9 cellular contexts compared by ENCODE assay signal in genomic region chr15:88243895-88244787, GRCh38. TPM values are rescaled to one million over a fixed set of nuclear protein-coding genes. Genes with fewer than 3 reads are reported as not detected.
DNase-seq lines count a peak whose midpoint lies in the region; ATAC-seq and TF ChIP-seq lines count a peak whose summit lies in the region.
"Had no signal": no experiment of that assay in that cellular context is flagged by ENCODE, and none has a peak within 500 bp of the region (broad histone marks: within the 10 kb centered on the region; RNA-seq: fewer than 3 reads in every experiment).

No MANE protein-coding gene starts in this region.

- no peak overlapping the region for H3K9ac ChIP-seq in liver (ENCODE audit: low read depth in 1 of 2, low read length in 2 of 2)

- DNase-seq in Caki2 (ENCODE audit: low read depth) (peak; percentile 35), amniotic epithelial cell (ENCODE audit: low read depth) (peak; percentile 21), NCI-H128 (lab: John Stamatoyannopoulos, UW; ENCODE audit: unreplicated experiment) (no peak), NCI-H1105 (lab: John Stamatoyannopoulos, UW) (no peak)
- no peak for DNase-seq in activated CD4-positive, CD25-positive, alpha-beta regulatory T cell treated with anti-CD3 and anti-CD28 coated beads, Interleukin-2, amount 50 U/mL, for 72 hours

- H3K27me3 ChIP-seq in liver (ENCODE audit: control insufficient read depth in 4 of 4, insufficient read depth in 4 of 4, low read length in 3 of 4): peaks cover 0 to 4% (median 1%) of the 10 kb centered on the region in 4 donors

- peak; percentile 68 for TF ChIP-seq CTCF in LNCAP (IDR thresholded peaks at IDR 0.05)
- peak; percentile 48 for TF ChIP-seq CTCF in liver (IDR thresholded peaks at IDR 0.05; ENCODE audit: low read depth, low read length, missing input control)

- peaks cover 0 to 15% (median 9%) of the 10 kb centered on the region in 4 donors for H3K4me1 ChIP-seq in liver (ENCODE audit: control insufficient read depth in 4 of 4, insufficient read depth in 4 of 4, low read length in 3 of 4)

- H3K4me3 ChIP-seq in liver (ENCODE audit: low read depth in 1 of 3, low read length in 3 of 3): no peak overlapping the region
- H3K4me3 ChIP-seq: lung had no signal

- no peaks in the 10 kb centered on the region for H3K36me3 ChIP-seq in liver (ENCODE audit: control insufficient read depth in 4 of 4, insufficient read depth in 3 of 4, low read depth in 1 of 4, low read length in 3 of 4)

- peak; percentile 48 for ATAC-seq in GM18870 (IDR thresholded peaks at IDR 0.05; ENCODE audit: unreplicated experiment)

- H3K27ac ChIP-seq in liver (ENCODE audit: low read depth in 1 of 2, low read length in 2 of 2): no peak overlapping the region

- WGBS in liver: 32% methylated on average over 2 of the region's 2 CpGs

- in situ Hi-C loops in Caki2 (cut with HindIII; ENCODE audit: low pct_unique_long_range_greater_than_20kb, low sequenced_read_pairs): no loop called here

- peak; percentile 38 to 66 for TF ChIP-seq RAD21 in liver (IDR thresholded peaks at IDR 0.05)

- no peaks in the 10 kb centered on the region for H3K9me3 ChIP-seq in liver (ENCODE audit: control insufficient read depth in 4 of 4, low read length in 3 of 4)

TF ChIP-seq in liver, 16 proteins besides CTCF, POLR2A, EP300 and RAD21:
- TF ChIP-seq FOXA1 (IDR thresholded peaks at IDR 0.05) (no peak), ZBTB33 (IDR thresholded peaks at IDR 0.05) (no peak)

RNA-seq across cellular contexts. Expression of gene NTRK3, which starts 12.4 kb away (rescaled TPM):
- total RNA-seq in Caki2 (2014; rRNA removed; shearing (Covaris generic); ENCODE audit: low replicate concordance): not detected in 2 replicates
- total RNA-seq in liver: 1 to 10 TPM in 1 of 2 donors, under 1 TPM in 1; 0.33 to 2.9 TPM
- under 1 TPM; 0.21 to 0.31 TPM for polyA plus RNA-seq in liver

Comparison
In these comparisons a context has a peak if more than half of its experiments do, and no peak if none do; other contexts are left out.
1. DNase-seq: peak in Caki2 (single experiment) and amniotic epithelial cell (single experiment); none in activated CD4-positive, CD25-positive, alpha-beta regulatory T cell treated with anti-CD3 and anti-CD28 coated beads, Interleukin-2, amount 50 U/mL, for 72 hours (single experiment), NCI-H128 (single experiment) and NCI-H1105 (single experiment).